In genomic region chr3:174168026-174168425, GRCh38 we compare ENCODE assay signal across 24 cellular contexts.
DNase-seq lines count a peak whose midpoint lies in the region; ATAC-seq and TF ChIP-seq lines count a peak whose summit lies in the region.
"Had no signal": no experiment of that assay in that cellular context is flagged by ENCODE, and none has a peak within 500 bp of the region (broad histone marks: within the 10 kb centered on the region; RNA-seq: fewer than 3 reads in every experiment).

No MANE protein-coding gene starts in this region.

- DNase-seq in AG08395 (ENCODE audit: low spot score) (peak; percentile 15), GM04504 (ENCODE audit: low read depth) (peak; percentile 10), astrocyte of the hippocampus (ENCODE audit: low read depth, low spot score) (peak; percentile 45), fibroblast of the aortic adventitia (ENCODE audit: low read depth) (peak; percentile 9), left cardiac atrium (no peak), Ammon's horn (ENCODE audit: low spot score) (no peak), NCI-H1930 (lab: John Stamatoyannopoulos, UW) (no peak)
- DNase-seq: ACHN; CD4-positive, alpha-beta T cell; GF-D8; H7; Kasumi-1; MG63; NCI-H1105 treated with DMSO at 0.1 percent for 48 hours; NCI-H446 treated with DMSO at 0.1 percent for 48 hours; NCI-H526; NCI-H82; PC-9; SJCRH30 had no signal

- no peak for TF ChIP-seq CTCF in fibroblast of the aortic adventitia (IDR thresholded peaks at IDR 0.05; ENCODE audit: insufficient read depth, low read length)

- no peak overlapping the region for H3K4me3 ChIP-seq in fibroblast of the aortic adventitia (ENCODE audit: low read depth, low read length)
- H3K4me3 ChIP-seq: BLaER1 treated with 17β-estradiol and CSF1 and Interleukin-3, amounts not matched to agents 10 nM and 100 nM; K562; MG63; PC-9; SJCRH30 had no signal

- intact Hi-C loops in left cardiac atrium (cut with DNase I): no loop called here

- ATAC-seq in left cardiac atrium (no peak), HG02623 (IDR thresholded peaks at IDR 0.05; ENCODE audit: unreplicated experiment) (no peak)
- ATAC-seq: HepG2, K562, Right ventricle myocardium inferior had no signal

Comparison
In these comparisons a context has a peak if more than half of its experiments do, and no peak if none do; other contexts are left out.
1. DNase-seq: peak in AG08395 (single experiment), GM04504 (single experiment), astrocyte of the hippocampus (single experiment) and fibroblast of the aortic adventitia (single experiment); none in left cardiac atrium (single experiment), Ammon's horn (single experiment) and NCI-H1930 (0 of 2).